In the genomic region with DNA sequence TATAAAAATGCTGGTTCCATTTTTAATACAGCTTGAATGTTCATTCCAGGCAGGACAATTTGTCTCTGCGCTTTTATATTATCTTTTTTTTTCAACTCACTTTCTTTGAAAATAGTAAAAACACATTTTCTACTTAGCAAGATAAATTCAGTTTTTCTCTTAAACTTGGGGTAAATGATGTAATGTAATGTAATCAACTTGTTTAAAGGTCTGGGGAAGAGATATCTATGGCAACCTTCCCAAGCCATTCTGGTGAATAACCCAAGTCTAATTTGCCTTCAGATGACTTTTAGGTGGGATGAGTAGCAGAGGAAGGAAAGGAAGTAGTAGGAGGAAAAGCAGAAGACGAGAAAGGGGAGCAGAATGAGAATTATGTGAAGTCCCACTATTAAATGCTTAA, we compare ENCODE assay signal across 1 cellular context.
TF ChIP-seq lines count a peak whose summit lies in the region.

No MANE protein-coding gene starts in this region.

TF ChIP-seq in K562, 482 proteins besides CTCF, POLR2A, EP300 and RAD21 (continued from another document):
- TF ChIP-seq, protein P1, sequence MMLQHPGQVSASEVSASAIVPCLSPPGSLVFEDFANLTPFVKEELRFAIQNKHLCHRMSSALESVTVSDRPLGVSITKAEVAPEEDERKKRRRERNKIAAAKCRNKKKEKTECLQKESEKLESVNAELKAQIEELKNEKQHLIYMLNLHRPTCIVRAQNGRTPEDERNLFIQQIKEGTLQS (IDR thresholded peaks at IDR 0.05): peak; percentile 31; the same call in 1 of the 2 replicates
- TF ChIP-seq, protein P1 (CRISPR knock-in tag; conservative IDR thresholded peaks at IDR 0.05): no peak
- TF ChIP-seq NR2C2 (CRISPR knock-in tag; IDR thresholded peaks at IDR 0.05): no peak
- 0 out of 2 replicates have a peak, but pooled peaks have one; percentile 13 for TF ChIP-seq NR2C2 (tag; IDR thresholded peaks at IDR 0.05)
- no peak for TF ChIP-seq POU5F1 (IDR thresholded peaks at IDR 0.05; ENCODE audit: borderline replicate concordance, low read depth, low read length, partially characterized antibody)
- 0 out of 2 replicates have a peak, but pooled peaks have one; percentile 48 for TF ChIP-seq FOXJ2 (tag; IDR thresholded peaks at IDR 0.05)
- TF ChIP-seq, protein P2, sequence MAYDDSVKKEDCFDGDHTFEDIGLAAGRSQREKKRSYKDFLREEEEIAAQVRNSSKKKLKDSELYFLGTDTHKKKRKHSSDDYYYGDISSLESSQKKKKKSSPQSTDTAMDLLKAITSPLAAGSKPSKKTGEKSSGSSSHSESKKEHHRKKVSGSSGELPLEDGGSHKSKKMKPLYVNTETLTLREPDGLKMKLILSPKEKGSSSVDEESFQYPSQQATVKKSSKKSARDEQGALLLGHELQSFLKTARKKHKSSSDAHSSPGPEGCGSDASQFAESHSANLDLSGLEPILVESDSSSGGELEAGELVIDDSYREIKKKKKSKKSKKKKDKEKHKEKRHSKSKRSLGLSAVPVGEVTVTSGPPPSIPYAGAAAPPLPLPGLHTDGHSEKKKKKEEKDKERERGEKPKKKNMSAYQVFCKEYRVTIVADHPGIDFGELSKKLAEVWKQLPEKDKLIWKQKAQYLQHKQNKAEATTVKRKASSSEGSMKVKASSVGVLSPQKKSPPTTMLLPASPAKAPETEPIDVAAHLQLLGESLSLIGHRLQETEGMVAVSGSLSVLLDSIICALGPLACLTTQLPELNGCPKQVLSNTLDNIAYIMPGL (CRISPR knock-in tag; IDR thresholded peaks at IDR 0.05): no peak
- no peak for TF ChIP-seq CEBPG (CRISPR knock-in tag; IDR thresholded peaks at IDR 0.05)
- TF ChIP-seq CEBPG (tag; conservative IDR thresholded peaks at IDR 0.05 in 1 of 2, IDR thresholded peaks at IDR 0.05 in 1 of 2): peak in 1 of 2 experiments; percentile 91; a peak in 2 of 4 replicates
- TF ChIP-seq ATF7 (IDR thresholded peaks at IDR 0.05): peak; percentile 31; the same call in 1 of the 2 replicates
